1 cellular context compared by ENCODE assay signal in genomic region chr6:34951741-34952140, GRCh38.
TF ChIP-seq lines count a peak whose summit lies in the region.

No MANE protein-coding gene starts in this region.

TF ChIP-seq in GM23338, 12 proteins besides CTCF, POLR2A, EP300 and RAD21 (continued from another document):
- TF ChIP-seq ZNF462 (CRISPR knock-in tag; IDR thresholded peaks at IDR 0.05): no peak
- no peak for TF ChIP-seq JUNB (IDR thresholded peaks at IDR 0.05; ENCODE audit: unreplicated experiment)
- no peak for TF ChIP-seq ETS1 (IDR thresholded peaks at IDR 0.05)
- no peak for TF ChIP-seq ZNF114 (CRISPR knock-in tag; IDR thresholded peaks at IDR 0.05)
- TF ChIP-seq POLR2AphosphoS5 (IDR thresholded peaks at IDR 0.05; ENCODE audit: low read depth): no peak
- TF ChIP-seq EZH2phosphoT487 (IDR thresholded peaks at IDR 0.05; ENCODE audit: unreplicated experiment): no peak
- no peak for TF ChIP-seq EZH2 (IDR thresholded peaks at IDR 0.05; ENCODE audit: low read depth, unreplicated experiment)
- no peak for TF ChIP-seq CREB1 (CRISPR knock-in tag; IDR thresholded peaks at IDR 0.05; ENCODE audit: low read depth)
- no peak for TF ChIP-seq REST (IDR thresholded peaks at IDR 0.05; ENCODE audit: unreplicated experiment)
